ENCODE assay signal across 38 cellular contexts in genomic region chr3:144257381-144257780, GRCh38.
"Had no signal": no experiment of that assay in that cellular context is flagged by ENCODE, and none has a peak within 500 bp of the region (broad histone marks: within the 10 kb centered on the region; RNA-seq: fewer than 3 reads in every experiment).

No MANE protein-coding gene starts in this region.

- H3K4me3 Mint-ChIP-seq: activated B cell treated with CpG ODN at 0.5 μM for 24 hours; activated CD4-positive, alpha-beta memory T cell treated with anti-CD3 and anti-CD28 coated beads, Interleukin-2, amount 10 ng/mL, durations not matched to agents 7 days and 5 days; activated CD8-positive, alpha-beta memory T cell treated with anti-CD3 and anti-CD28 coated beads, Interleukin-2, amount 10 ng/mL, durations not matched to agents 7 days and 5 days; activated naive CD4-positive, alpha-beta T cell treated with anti-CD3 and anti-CD28 coated beads, Interleukin-2, amount 50 U/mL, for 24 hours; activated naive CD8-positive, alpha-beta T cell treated with anti-CD3 and anti-CD28 coated beads, Interleukin-2, amount 10 ng/mL, durations not matched to agents 7 days and 5 days; activated T-cell treated with anti-CD3 and anti-CD28 coated beads, Interleukin-2, amount 50 U/mL, for 72 hours; activated T-helper 17 cell treated with anti-CD3 and anti-CD28 coated beads, Interleukin-2, amount 50 U/mL, for 72 hours; T-helper 1 cell treated with Interleukin-12 subunit alpha and Interleukin-12 subunit beta and Interleukin-4 antibody, amounts not matched to agents 30 μg/mL and 1 μg/mL, for 36 hours; T-helper 2 cell treated with Interferon-gamma antibody and Interleukin-4, amounts not matched to agents 5 μg/mL and 100 μg/mL, for 36 hours had no signal

- H3K36me3 Mint-ChIP-seq: activated CD8-positive, alpha-beta memory T cell treated with anti-CD3 and anti-CD28 coated beads, Interleukin-2, amount 10 ng/mL, durations not matched to agents 7 days and 5 days; activated naive CD4-positive, alpha-beta T cell treated with anti-CD3 and anti-CD28 coated beads, Interleukin-2, amount 50 U/mL, for 24 hours; activated naive CD8-positive, alpha-beta T cell treated with anti-CD3 and anti-CD28 coated beads, Interleukin-2, amount 10 ng/mL, durations not matched to agents 7 days and 5 days had no signal

- H3K36me3 ChIP-seq: ascending aorta, brain microvascular endothelial cell, Peyer's patch, SJSA1 had no signal

- H3K4me1 Mint-ChIP-seq: activated B cell treated with CpG ODN at 0.5 μM for 24 hours; activated CD4-positive, alpha-beta memory T cell treated with anti-CD3 and anti-CD28 coated beads, Interleukin-2, amount 10 ng/mL, durations not matched to agents 7 days and 5 days; activated CD8-positive, alpha-beta memory T cell treated with anti-CD3 and anti-CD28 coated beads, Interleukin-2, amount 10 ng/mL, durations not matched to agents 7 days and 5 days; activated naive CD4-positive, alpha-beta T cell treated with anti-CD3 and anti-CD28 coated beads, Interleukin-2, amount 50 U/mL, for 24 hours; activated naive CD8-positive, alpha-beta T cell treated with anti-CD3 and anti-CD28 coated beads, Interleukin-2, amount 10 ng/mL, durations not matched to agents 7 days and 5 days; activated T-helper 17 cell treated with anti-CD3 and anti-CD28 coated beads, Interleukin-2, amount 50 U/mL, for 72 hours had no signal

- H3K9ac ChIP-seq: SK-N-SH had no signal

- H3K9me3 Mint-ChIP-seq: activated B cell treated with CpG ODN at 0.5 μM for 24 hours; activated CD4-positive, alpha-beta memory T cell treated with anti-CD3 and anti-CD28 coated beads, Interleukin-2, amount 10 ng/mL, durations not matched to agents 7 days and 5 days; activated naive CD4-positive, alpha-beta T cell treated with anti-CD3 and anti-CD28 coated beads, Interleukin-2, amount 50 U/mL, for 24 hours; activated naive CD8-positive, alpha-beta T cell treated with anti-CD3 and anti-CD28 coated beads, Interleukin-2, amount 10 ng/mL, durations not matched to agents 7 days and 5 days; activated T-cell treated with anti-CD3 and anti-CD28 coated beads, Interleukin-2, amount 50 U/mL, for 72 hours; activated T-helper 17 cell treated with anti-CD3 and anti-CD28 coated beads, Interleukin-2, amount 50 U/mL, for 72 hours; T-helper 1 cell treated with Interleukin-12 subunit alpha and Interleukin-12 subunit beta and Interleukin-4 antibody, amounts not matched to agents 30 μg/mL and 1 μg/mL, for 36 hours; T-helper 2 cell treated with Interferon-gamma antibody and Interleukin-4, amounts not matched to agents 5 μg/mL and 100 μg/mL, for 36 hours had no signal

- H3K27me3 ChIP-seq: ascending aorta, brain microvascular endothelial cell, Peyer's patch, SJSA1 had no signal

- H3K4me1 ChIP-seq: ascending aorta, Peyer's patch, SJSA1 had no signal

- DNase-seq: activated B cell treated with CpG ODN at 0.5 μM for 24 hours; activated CD4-positive, alpha-beta memory T cell treated with anti-CD3 and anti-CD28 coated beads, Interleukin-2, amount 10 ng/mL, durations not matched to agents 7 days and 5 days; activated CD4-positive, alpha-beta T cell treated with anti-CD3 and anti-CD28 coated beads for 1 hour; activated CD4-positive, alpha-beta T cell treated with anti-CD3 and anti-CD28 coated beads for 48 hours; activated CD8-positive, alpha-beta memory T cell treated with anti-CD3 and anti-CD28 coated beads for 24 hours; activated CD8-positive, alpha-beta memory T cell treated with anti-CD3 and anti-CD28 coated beads, Interleukin-2, amount 10 ng/mL, durations not matched to agents 7 days and 5 days; activated effector memory CD4-positive, alpha-beta T cell treated with anti-CD3 and anti-CD28 coated beads, Interleukin-2, amount 50 U/mL, for 16 hours; activated naive CD4-positive, alpha-beta T cell; activated naive CD8-positive, alpha-beta T cell treated with anti-CD3 and anti-CD28 coated beads, Interleukin-2, amount 10 ng/mL, durations not matched to agents 7 days and 5 days; activated T-cell treated with anti-CD3 and anti-CD28 coated beads, Interleukin-2, amount 50 U/mL, for 1 hour; activated T-cell treated with anti-CD3 and anti-CD28 coated beads, Interleukin-2, amount 50 U/mL, for 72 hours; amygdala; brain microvascular endothelial cell; central memory CD4-positive, alpha-beta T cell; Kasumi-1; KBM-7; NCI-H1092 treated with DMSO at 0.1 percent for 48 hours; NCI-H1417; NCI-H146; NCI-H187; NCI-H2029 treated with DMSO at 0.1 percent for 48 hours; NCI-H2107; NCI-H2171; NCI-H510A; NCI-H526; NCI-H748 treated with DMSO at 0.1 percent for 48 hours; NK-92 treated with Interleukin-12 subunit alpha and Interleukin-12 subunit beta, amount 100 ng/mL, for 24 hours; PC-3; Peyer's patch; RPMI8226; SHP77 treated with DMSO at 0.1 percent for 48 hours; SK-N-SH had no signal

- H3K4me2 ChIP-seq: SK-N-SH had no signal

- H3K27ac Mint-ChIP-seq: activated B cell treated with CpG ODN at 0.5 μM for 24 hours; activated CD4-positive, alpha-beta memory T cell treated with anti-CD3 and anti-CD28 coated beads, Interleukin-2, amount 10 ng/mL, durations not matched to agents 7 days and 5 days; activated CD8-positive, alpha-beta memory T cell treated with anti-CD3 and anti-CD28 coated beads, Interleukin-2, amount 10 ng/mL, durations not matched to agents 7 days and 5 days; activated naive CD4-positive, alpha-beta T cell treated with anti-CD3 and anti-CD28 coated beads, Interleukin-2, amount 50 U/mL, for 24 hours; activated naive CD8-positive, alpha-beta T cell treated with anti-CD3 and anti-CD28 coated beads, Interleukin-2, amount 10 ng/mL, durations not matched to agents 7 days and 5 days; activated T-cell treated with anti-CD3 and anti-CD28 coated beads, Interleukin-2, amount 50 U/mL, for 72 hours; activated T-helper 17 cell treated with anti-CD3 and anti-CD28 coated beads, Interleukin-2, amount 50 U/mL, for 72 hours; T-helper 1 cell treated with Interleukin-12 subunit alpha and Interleukin-12 subunit beta and Interleukin-4 antibody, amounts not matched to agents 30 μg/mL and 1 μg/mL, for 36 hours; T-helper 2 cell treated with Interferon-gamma antibody and Interleukin-4, amounts not matched to agents 5 μg/mL and 100 μg/mL, for 36 hours had no signal

- H3K9me3 ChIP-seq: ascending aorta, Peyer's patch, SJSA1, SK-N-SH had no signal

- H3K27ac ChIP-seq: ascending aorta, brain microvascular endothelial cell, Peyer's patch, SJSA1 had no signal

- H3K4me3 ChIP-seq: ascending aorta, Peyer's patch, SJSA1 had no signal

- H3K27me3 Mint-ChIP-seq: activated CD4-positive, alpha-beta memory T cell treated with anti-CD3 and anti-CD28 coated beads, Interleukin-2, amount 10 ng/mL, durations not matched to agents 7 days and 5 days had no signal
